22 cellular contexts compared by ENCODE assay signal in genomic region chr15:100120111-100120510, GRCh38.
"Had no signal": no experiment of that assay in that cellular context is flagged by ENCODE, and none has a peak within 500 bp of the region (broad histone marks: within the 10 kb centered on the region; RNA-seq: fewer than 3 reads in every experiment).

No MANE protein-coding gene starts in this region.

- H3K4me3 ChIP-seq: esophagus squamous epithelium, lung, neural progenitor cell, pancreas, tibial artery, upper lobe of left lung, uterus had no signal

- ATAC-seq: left colon; left ventricle myocardium superior; natural killer cell treated with Interleukin-12 subunit alpha and Interleukin-12 subunit beta and Interleukin-15 and Interleukin-18, amount 100 ng/mL, for 72 hours; pancreas; right cardiac atrium; stimulated activated memory B cell treated with anti-CD40 and anti-IgM and Interleukin-4, amounts not matched to agents 10 μg/mL and 1 μg/mL and 100 μg/mL, for 72 hours had no signal

- H3K36me3 Mint-ChIP-seq: neural progenitor cell; stimulated activated memory B cell treated with anti-CD40 and anti-IgM and Interleukin-4, amounts not matched to agents 10 μg/mL and 1 μg/mL and 100 μg/mL, for 72 hours had no signal

- FAIRE-seq: pancreas had no signal

- H3K4me1 Mint-ChIP-seq: stimulated activated memory B cell treated with anti-CD40 and anti-IgM and Interleukin-4, amounts not matched to agents 10 μg/mL and 1 μg/mL and 100 μg/mL, for 72 hours had no signal

- H3K4me1 ChIP-seq: neural progenitor cell, pancreas, uterus had no signal

- H3K27ac Mint-ChIP-seq: dendritic cell treated with granulocyte-macrophage colony-stimulating factor and Interleukin-4, amounts not matched to agents 40 ng/mL and 50 ng/mL, for 4 days; natural killer cell treated with Interleukin-12 subunit alpha and Interleukin-12 subunit beta and Interleukin-15 and Interleukin-18, amount 100 ng/mL, for 72 hours; neural progenitor cell; progenitor cell of endocrine pancreas; stimulated activated memory B cell treated with anti-CD40 and anti-IgM and Interleukin-4, amounts not matched to agents 10 μg/mL and 1 μg/mL and 100 μg/mL, for 72 hours; stimulated activated naive CD8-positive, alpha-beta T cell treated with anti-CD3 and anti-CD28 coated beads, Interleukin-15, Interleukin-2, amounts not matched to agents 100 ng/mL and 50 ng/mL, for 24 hours had no signal

- H3K4me2 ChIP-seq: neural progenitor cell had no signal

- H3K9ac ChIP-seq: neural progenitor cell had no signal

- H3K27me3 ChIP-seq: esophagus squamous epithelium, neural progenitor cell, pancreas, tibial artery, upper lobe of left lung, uterus had no signal

- H3K9me3 ChIP-seq: pancreas, uterus had no signal

- DNase-seq: esophagus squamous epithelium; foreskin fibroblast; left colon; left ventricle myocardium superior; mesenchymal stem cell; midbrain; nucleus accumbens; pancreas; right cardiac atrium; stimulated activated CD4-positive, alpha-beta T cell treated with anti-CD3 and anti-CD28 coated beads, Interleukin-15, amount 100 ng/mL, for 24 hours; stimulated activated CD4-positive, alpha-beta T cell treated with anti-CD3 and anti-CD28 coated beads, Interleukin-1b, Interleukin-23, amount 100 ng/mL, for 48 hours; stimulated activated CD4-positive, alpha-beta T cell treated with anti-CD3 and anti-CD28 coated beads, Interleukin-4, amount 100 ng/mL, for 24 hours; upper lobe of left lung; uterus had no signal

- H3K27ac ChIP-seq: esophagus squamous epithelium, neural progenitor cell, pancreas, tibial artery, upper lobe of left lung, uterus had no signal

- H3K4me3 Mint-ChIP-seq: dendritic cell treated with granulocyte-macrophage colony-stimulating factor and Interleukin-4, amounts not matched to agents 40 ng/mL and 50 ng/mL, for 4 days; natural killer cell treated with Interleukin-12 subunit alpha and Interleukin-12 subunit beta and Interleukin-15 and Interleukin-18, amount 100 ng/mL, for 72 hours; neural progenitor cell; stimulated activated memory B cell treated with anti-CD40 and anti-IgM and Interleukin-4, amounts not matched to agents 10 μg/mL and 1 μg/mL and 100 μg/mL, for 72 hours; stimulated activated naive CD8-positive, alpha-beta T cell treated with anti-CD3 and anti-CD28 coated beads, Interleukin-15, Interleukin-2, amounts not matched to agents 100 ng/mL and 50 ng/mL, for 24 hours had no signal

- H3K27me3 Mint-ChIP-seq: progenitor cell of endocrine pancreas; stimulated activated naive CD8-positive, alpha-beta T cell treated with anti-CD3 and anti-CD28 coated beads, Interleukin-15, Interleukin-2, amounts not matched to agents 100 ng/mL and 50 ng/mL, for 24 hours had no signal

- H2AFZ ChIP-seq: neural progenitor cell had no signal

- H3K36me3 ChIP-seq: neural progenitor cell, pancreas, upper lobe of left lung, uterus had no signal
